In the genomic region with DNA sequence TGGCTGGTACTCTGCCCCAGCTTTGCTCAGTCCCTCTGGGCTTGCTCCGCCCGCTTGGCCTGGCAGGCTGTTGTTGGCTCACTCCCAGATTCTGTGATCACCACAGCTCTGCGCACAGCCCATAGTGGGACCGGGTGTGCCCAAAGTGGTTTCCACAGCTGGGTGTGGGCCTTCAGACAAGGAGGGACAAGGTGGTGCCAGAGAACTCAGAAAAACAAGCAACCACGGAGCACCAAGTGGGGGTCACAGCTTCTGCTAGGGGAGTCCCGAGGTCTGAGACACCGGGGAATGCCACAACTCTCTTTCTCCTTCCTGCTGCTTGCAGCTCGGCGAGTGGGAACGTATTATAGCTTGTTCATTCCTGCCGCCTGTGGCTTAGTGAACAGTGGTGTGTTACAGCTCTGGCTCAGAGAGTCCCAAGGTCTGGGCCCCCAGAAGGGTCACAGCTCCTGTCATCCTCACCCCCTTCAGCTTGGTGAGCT, we compare ENCODE assay signal across 1 cellular context.
TF ChIP-seq lines count a peak whose summit lies in the region.

No MANE protein-coding gene starts in this region.

TF ChIP-seq in IMR-90, 13 proteins besides CTCF, POLR2A, EP300 and RAD21:
- TF ChIP-seq, protein P1, sequence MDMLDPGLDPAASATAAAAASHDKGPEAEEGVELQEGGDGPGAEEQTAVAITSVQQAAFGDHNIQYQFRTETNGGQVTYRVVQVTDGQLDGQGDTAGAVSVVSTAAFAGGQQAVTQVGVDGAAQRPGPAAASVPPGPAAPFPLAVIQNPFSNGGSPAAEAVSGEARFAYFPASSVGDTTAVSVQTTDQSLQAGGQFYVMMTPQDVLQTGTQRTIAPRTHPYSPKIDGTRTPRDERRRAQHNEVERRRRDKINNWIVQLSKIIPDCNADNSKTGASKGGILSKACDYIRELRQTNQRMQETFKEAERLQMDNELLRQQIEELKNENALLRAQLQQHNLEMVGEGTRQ (IDR thresholded peaks at IDR 0.05; ENCODE audit: low read depth, low read length) = no peak
- TF ChIP-seq CHD1 (IDR thresholded peaks at IDR 0.05; ENCODE audit: low read depth, low read length) (no peak), RFX5 (IDR thresholded peaks at IDR 0.05; ENCODE audit: low read depth, low read length) (no peak), FOS (IDR thresholded peaks at IDR 0.05; ENCODE audit: low read depth, low read length) (no peak), MAFK (IDR thresholded peaks at IDR 0.05; ENCODE audit: low read depth, low read length) (no peak), CEBPB (IDR thresholded peaks at IDR 0.05; ENCODE audit: low read depth, low read length) (no peak), MXI1 (IDR thresholded peaks at IDR 0.05; ENCODE audit: borderline replicate concordance, low read depth, low read length) (no peak), MAZ (IDR thresholded peaks at IDR 0.05; ENCODE audit: borderline replicate concordance, low read depth, low read length) (no peak), RCOR1 (IDR thresholded peaks at IDR 0.05; ENCODE audit: insufficient replicate concordance, low read length) (no peak), NFE2L2 (IDR thresholded peaks at IDR 0.05; ENCODE audit: low read depth, low read length) (no peak), SMC3 (IDR thresholded peaks at IDR 0.05; ENCODE audit: low read depth, low read length) (no peak)
TF ChIP-seq in IMR-90: peak in this region for 0.
